In genomic region chr10:34413920-34414319, GRCh38 we compare ENCODE assay signal across 29 cellular contexts.
"Had no signal": no experiment of that assay in that cellular context is flagged by ENCODE, and none has a peak within 500 bp of the region (broad histone marks: within the 10 kb centered on the region; RNA-seq: fewer than 3 reads in every experiment).

No MANE protein-coding gene starts in this region.

- H3K9me3 Mint-ChIP-seq: activated naive CD4-positive, alpha-beta T cell treated with anti-CD3 and anti-CD28 coated beads for 36 hours; activated naive CD8-positive, alpha-beta T cell treated with anti-CD3 and anti-CD28 coated beads for 36 hours; activated T-helper 1 cell treated with anti-CD3 and anti-CD28 coated beads, Interleukin-12 subunit alpha, Interleukin-12 subunit beta, Interleukin-2, Interleukin-4 antibody, amounts not matched to agents 30 ng/mL and 10 ng/mL and 1 ng/mL, durations not matched to agents 14 hours and 24 hours and 36 hours; effector memory CD8-positive, alpha-beta T cell; naive thymus-derived CD4-positive, alpha-beta T cell; neural crest cell; stimulated activated effector memory CD8-positive, alpha-beta T cell treated with anti-CD3 and anti-CD28 coated beads, Interleukin-12 subunit alpha, Interleukin-12 subunit beta, amount 100 ng/mL, for 72 hours had no signal

- H3K4me1 ChIP-seq: adrenal gland, gastrocnemius medialis, upper lobe of right lung had no signal

- H3K4me3 ChIP-seq: adrenal gland, body of pancreas, gastrocnemius medialis, sigmoid colon, stomach, thyroid gland, upper lobe of right lung had no signal

- H3K27me3 Mint-ChIP-seq: activated naive CD8-positive, alpha-beta T cell treated with anti-CD3 and anti-CD28 coated beads for 36 hours; effector memory CD8-positive, alpha-beta T cell had no signal

- H3K27ac ChIP-seq: adrenal gland, body of pancreas, gastrocnemius medialis, sigmoid colon, stomach, thyroid gland, upper lobe of right lung had no signal

- H3K4me1 Mint-ChIP-seq: activated naive CD8-positive, alpha-beta T cell treated with anti-CD3 and anti-CD28 coated beads for 36 hours; naive thymus-derived CD4-positive, alpha-beta T cell; stimulated activated effector memory CD8-positive, alpha-beta T cell treated with anti-CD3 and anti-CD28 coated beads, Interleukin-12 subunit alpha, Interleukin-12 subunit beta, amount 100 ng/mL, for 72 hours had no signal

- H3K27me3 ChIP-seq: adrenal gland, body of pancreas, gastrocnemius medialis, sigmoid colon, stomach, thyroid gland, upper lobe of right lung had no signal

- H3K4me3 Mint-ChIP-seq: activated naive CD4-positive, alpha-beta T cell treated with anti-CD3 and anti-CD28 coated beads for 36 hours; activated naive CD8-positive, alpha-beta T cell treated with anti-CD3 and anti-CD28 coated beads for 36 hours; activated T-helper 1 cell treated with anti-CD3 and anti-CD28 coated beads, Interleukin-12 subunit alpha, Interleukin-12 subunit beta, Interleukin-2, Interleukin-4 antibody, amounts not matched to agents 30 ng/mL and 10 ng/mL and 1 ng/mL, durations not matched to agents 14 hours and 24 hours and 36 hours; effector memory CD8-positive, alpha-beta T cell; naive thymus-derived CD4-positive, alpha-beta T cell; neural crest cell; stimulated activated effector memory CD8-positive, alpha-beta T cell treated with anti-CD3 and anti-CD28 coated beads, Interleukin-12 subunit alpha, Interleukin-12 subunit beta, amount 100 ng/mL, for 72 hours had no signal

- ATAC-seq: body of pancreas; effector memory CD8-positive, alpha-beta T cell; gastrocnemius medialis; left colon; naive thymus-derived CD4-positive, alpha-beta T cell; stimulated activated effector memory CD8-positive, alpha-beta T cell treated with anti-CD3 and anti-CD28 coated beads, Interleukin-12 subunit alpha, Interleukin-12 subunit beta, amount 100 ng/mL, for 72 hours; upper lobe of right lung had no signal

- H3K36me3 Mint-ChIP-seq: activated naive CD8-positive, alpha-beta T cell treated with anti-CD3 and anti-CD28 coated beads for 36 hours; naive thymus-derived CD4-positive, alpha-beta T cell; stimulated activated effector memory CD8-positive, alpha-beta T cell treated with anti-CD3 and anti-CD28 coated beads, Interleukin-12 subunit alpha, Interleukin-12 subunit beta, amount 100 ng/mL, for 72 hours had no signal

- H3K36me3 ChIP-seq: adrenal gland, gastrocnemius medialis, sigmoid colon, stomach, thyroid gland, upper lobe of right lung had no signal

- H3K27ac Mint-ChIP-seq: activated naive CD4-positive, alpha-beta T cell treated with anti-CD3 and anti-CD28 coated beads for 36 hours; activated naive CD8-positive, alpha-beta T cell treated with anti-CD3 and anti-CD28 coated beads for 36 hours; activated T-helper 1 cell treated with anti-CD3 and anti-CD28 coated beads, Interleukin-12 subunit alpha, Interleukin-12 subunit beta, Interleukin-2, Interleukin-4 antibody, amounts not matched to agents 30 ng/mL and 10 ng/mL and 1 ng/mL, durations not matched to agents 14 hours and 24 hours and 36 hours; effector memory CD8-positive, alpha-beta T cell; naive thymus-derived CD4-positive, alpha-beta T cell; stimulated activated effector memory CD8-positive, alpha-beta T cell treated with anti-CD3 and anti-CD28 coated beads, Interleukin-12 subunit alpha, Interleukin-12 subunit beta, amount 100 ng/mL, for 72 hours had no signal

- DNase-seq: activated CD4-positive, alpha-beta T cell treated with anti-CD3 and anti-CD28 coated beads for 4 hours; activated CD4-positive, alpha-beta T cell treated with anti-CD3 and anti-CD28 coated beads, Interleukin-2, amount 50 U/mL, for 48 hours; activated CD8-positive, alpha-beta memory T cell treated with anti-CD3 and anti-CD28 coated beads for 24 hours; activated effector memory CD4-positive, alpha-beta T cell treated with anti-CD3 and anti-CD28 coated beads, Interleukin-2, amount 50 U/mL, for 16 hours; activated naive CD4-positive, alpha-beta T cell treated with anti-CD3 and anti-CD28 coated beads for 36 hours; activated naive CD8-positive, alpha-beta T cell treated with anti-CD3 and anti-CD28 coated beads for 36 hours; activated T-cell treated with anti-CD3 and anti-CD28 coated beads, Interleukin-2, amount 50 U/mL, for 1 hour; adrenal gland; aorta; body of pancreas; cortex of kidney; effector memory CD8-positive, alpha-beta T cell; erythroblast; gastrocnemius medialis; glutamatergic neuron; left colon; midbrain; naive thymus-derived CD4-positive, alpha-beta T cell; posterior cingulate gyrus; sigmoid colon; small intestine; stimulated activated CD4-positive, alpha-beta T cell treated with anti-CD3 and anti-CD28 coated beads, Interleukin-4, amount 100 ng/mL, for 24 hours; stomach; thyroid gland; upper lobe of right lung had no signal

- H3K9me3 ChIP-seq: adrenal gland, body of pancreas, gastrocnemius medialis, sigmoid colon, stomach, thyroid gland, upper lobe of right lung had no signal

- FAIRE-seq: keratinocyte, small intestine had no signal
